In genomic region chr6:44151348-44152108, GRCh38 we compare ENCODE assay signal across 8 cellular contexts. TPM values are rescaled to one million over a fixed set of nuclear protein-coding genes. Genes with fewer than 3 reads are reported as not detected.
DNase-seq lines count a peak whose midpoint lies in the region; ATAC-seq and TF ChIP-seq lines count a peak whose summit lies in the region.

No MANE protein-coding gene starts in this region.

- no peak for ATAC-seq in GM21515 (IDR thresholded peaks at IDR 0.05; ENCODE audit: unreplicated experiment)

- POLR2A ChIA-PET in activated CD4-positive, alpha-beta memory T cell treated with anti-CD3 and anti-CD28 coated beads for 36 hours (lab: Charles Lee): interaction anchor here (1.1 kb wide), 1 partner anchor 77 kb away, joined by 3 read pairs; no protein-coding TSS in a partner anchor

- no peaks in the 10 kb centered on the region for H3K36me3 ChIP-seq in DOHH2 (ENCODE audit: control insufficient read depth, low read length)
- peaks cover 59 to 82% of the 10 kb centered on the region in 2 experiments for H3K36me3 ChIP-seq in mesenchymal stem cell (ENCODE audit: control insufficient read depth in 1 of 2, insufficient read depth in 2 of 2, low read depth in 1 of 2, low read length in 2 of 2)

- no peaks in the 10 kb centered on the region for H3K27me3 ChIP-seq in DOHH2 (ENCODE audit: control insufficient read depth, low read length)
- no peaks in the 10 kb centered on the region for H3K27me3 ChIP-seq in mesenchymal stem cell (ENCODE audit: control insufficient read depth in 1 of 2, insufficient read depth in 1 of 2, low read length in 2 of 2)

- no peak overlapping the region for H2BK15ac ChIP-seq in mesenchymal stem cell (ENCODE audit: low read depth, poor library complexity, severe bottlenecking)

- no peaks in the 10 kb centered on the region for H3K79me2 ChIP-seq in DOHH2 (ENCODE audit: control insufficient read depth, low read length)

- H3K9me3 ChIP-seq in DOHH2 (ENCODE audit: control insufficient read depth, insufficient read depth, low read length): no peaks in the 10 kb centered on the region
- H3K9me3 ChIP-seq in mesenchymal stem cell (ENCODE audit: control insufficient read depth, low read length): no peaks in the 10 kb centered on the region

- peaks cover 7% of the 10 kb centered on the region for H3K36me3 Mint-ChIP-seq in activated CD4-positive, alpha-beta memory T cell treated with anti-CD3 and anti-CD28 coated beads for 36 hours

- H3K27ac Mint-ChIP-seq in activated CD4-positive, alpha-beta memory T cell treated with anti-CD3 and anti-CD28 coated beads for 36 hours: no peak overlapping the region

- no peaks in the 10 kb centered on the region for H4K20me1 ChIP-seq in DOHH2 (ENCODE audit: control insufficient read depth, insufficient read depth, low read depth, low read length)

- H3K27me3 Mint-ChIP-seq in activated CD4-positive, alpha-beta memory T cell treated with anti-CD3 and anti-CD28 coated beads for 36 hours: no peaks in the 10 kb centered on the region

- no peak overlapping the region for H2BK120ac ChIP-seq in mesenchymal stem cell (ENCODE audit: low read depth, low read length)

- no peak overlapping the region for H3K4me3 Mint-ChIP-seq in activated CD4-positive, alpha-beta memory T cell treated with anti-CD3 and anti-CD28 coated beads for 36 hours

- H3K14ac ChIP-seq in mesenchymal stem cell (ENCODE audit: low read length in 2 of 2): no peak overlapping the region

- peak overlapping the region; percentile 45 for H4K8ac ChIP-seq in mesenchymal stem cell (ENCODE audit: low read length)

- no peak overlapping the region for H3K27ac ChIP-seq in DOHH2 (ENCODE audit: low read depth, low read length)
- H3K27ac ChIP-seq in mesenchymal stem cell (ENCODE audit: low read length, poor library complexity, severe bottlenecking): no peak overlapping the region

- DNase-seq in HCEC 1CT (peak; percentile 56), NCI-H226 (peak; percentile 51), mesenchymal stem cell (peak; percentile 64)
- DNase-seq in activated CD4-positive, alpha-beta memory T cell treated with anti-CD3 and anti-CD28 coated beads for 36 hours: peak; percentile 85
- DNase-seq in effector CD4-positive, alpha-beta T cell: peak; percentile 73
- DNase-seq in stimulated activated CD8-positive, alpha-beta memory T cell treated with anti-CD3 and anti-CD28 coated beads, Interleukin-15, amount 100 ng/mL, for 4 hours (ENCODE audit: low read depth in 2 of 2): peak; percentile 48 to 52

- H2BK12ac ChIP-seq in mesenchymal stem cell (ENCODE audit: low read length in 2 of 2): no peak overlapping the region

- CTCF ChIA-PET in activated CD4-positive, alpha-beta memory T cell treated with anti-CD3 and anti-CD28 coated beads for 36 hours (lab: Charles Lee): interaction anchor here (0.6 to 2.5 kb wide), 9 partner anchors 10 to 90 kb away, joined by 3 to 41 read pairs (median 4); no protein-coding TSS in a partner anchor

- H3F3A ChIP-seq in DOHH2 (ENCODE audit: control insufficient read depth, insufficient read depth): no peaks in the 10 kb centered on the region

- H3K4me1 ChIP-seq in DOHH2 (ENCODE audit: control insufficient read depth, low read length) (peaks cover 4% of the 10 kb centered on the region), mesenchymal stem cell (ENCODE audit: control insufficient read depth, insufficient read depth, low read depth, low read length) (no peaks in the 10 kb centered on the region)

- H3K4me3 ChIP-seq in DOHH2 (ENCODE audit: low read length) (no peak overlapping the region; the same call in 1 of the 2 replicates), mesenchymal stem cell (ENCODE audit: insufficient read depth in 1 of 2, low read depth in 1 of 2, low read length in 2 of 2) (no peak overlapping the region)

- 24% methylated on average over 31 of the region's 31 CpGs for WGBS in mesenchymal stem cell

- no peak overlapping the region for H2AFZ ChIP-seq in mesenchymal stem cell (ENCODE audit: low read depth, low read length)

- no peak overlapping the region for H3K4ac ChIP-seq in mesenchymal stem cell (ENCODE audit: low read depth in 1 of 2, low read length in 2 of 2)

- no peak overlapping the region for H3K9ac ChIP-seq in mesenchymal stem cell (ENCODE audit: low read length)

- H2BK5ac ChIP-seq in mesenchymal stem cell (ENCODE audit: low read depth, low read length, poor library complexity, severe bottlenecking): no peak overlapping the region

- H3K9me3 Mint-ChIP-seq in activated CD4-positive, alpha-beta memory T cell treated with anti-CD3 and anti-CD28 coated beads for 36 hours: no peaks in the 10 kb centered on the region

- no peak overlapping the region for H3K18ac ChIP-seq in mesenchymal stem cell (ENCODE audit: low read depth in 1 of 2, low read length in 2 of 2)

- H3K79me1 ChIP-seq in mesenchymal stem cell (replicated peaks; ENCODE audit: low read length, poor library complexity, severe bottlenecking): peaks cover 5% of the 10 kb centered on the region

- no peaks in the 10 kb centered on the region for H3K9me2 ChIP-seq in DOHH2 (replicated peaks; ENCODE audit: control insufficient read depth, low read length)

- no peak overlapping the region for H4K91ac ChIP-seq in mesenchymal stem cell (ENCODE audit: low read length)

- peak; percentile 99 for TF ChIP-seq CTCF in DOHH2 (IDR thresholded peaks at IDR 0.05; ENCODE audit: low read depth, low read length, poor library complexity, severe bottlenecking)

- no peak overlapping the region for H3K23ac ChIP-seq in mesenchymal stem cell (ENCODE audit: low read length in 2 of 2)

- H3K4me2 ChIP-seq in DOHH2 (ENCODE audit: low read length): peak overlapping the region; percentile 52
- no peak overlapping the region for H3K4me2 ChIP-seq in mesenchymal stem cell (ENCODE audit: low read length, poor library complexity, severe bottlenecking)

- no peak overlapping the region for H2AK5ac ChIP-seq in mesenchymal stem cell (ENCODE audit: low read length, severe bottlenecking)

- intact Hi-C loops in activated CD4-positive, alpha-beta memory T cell treated with anti-CD3 and anti-CD28 coated beads for 36 hours (cut with micrococcal nuclease): loop anchor here (1.0 kb wide), 1 partner anchor 55 kb away; no protein-coding TSS in a partner anchor

- H3K4me1 Mint-ChIP-seq in activated CD4-positive, alpha-beta memory T cell treated with anti-CD3 and anti-CD28 coated beads for 36 hours (ENCODE audit: low read depth): peaks cover 5% of the 10 kb centered on the region

RNA-seq across cellular contexts. Expression of gene CAPN11, which starts 7.1 kb away (rescaled TPM):
- total RNA-seq in activated CD4-positive, alpha-beta memory T cell treated with anti-CD3 and anti-CD28 coated beads for 36 hours: under 1 TPM in 1 of 2 experiments, not detected in 1; 0.12 TPM
- not detected for polyA plus RNA-seq in mesenchymal stem cell (2013, experiment 1 of 2)
- not detected for polyA plus RNA-seq in mesenchymal stem cell (2013, experiment 2 of 2)

RNA-seq across cellular contexts. Expression of gene TMEM63B, which starts 24.2 kb away (rescaled TPM):
- 10 to 100 TPM; 11.6 to 13.0 TPM for total RNA-seq in activated CD4-positive, alpha-beta memory T cell treated with anti-CD3 and anti-CD28 coated beads for 36 hours
- 28.7 TPM for polyA plus RNA-seq in mesenchymal stem cell (2013, experiment 1 of 2)
- polyA plus RNA-seq in mesenchymal stem cell (2013, experiment 2 of 2): 27.8 TPM

RNA-seq across cellular contexts. Expression of gene MRPL14, which starts 24.3 kb away (rescaled TPM):
- total RNA-seq in activated CD4-positive, alpha-beta memory T cell treated with anti-CD3 and anti-CD28 coated beads for 36 hours: 10 to 100 TPM; 49.5 to 50.1 TPM
- 59.8 TPM for polyA plus RNA-seq in mesenchymal stem cell (2013, experiment 1 of 2)
- polyA plus RNA-seq in mesenchymal stem cell (2013, experiment 2 of 2): 63.5 TPM
